ENCODE assay signal across 9 cellular contexts in the genomic region with DNA sequence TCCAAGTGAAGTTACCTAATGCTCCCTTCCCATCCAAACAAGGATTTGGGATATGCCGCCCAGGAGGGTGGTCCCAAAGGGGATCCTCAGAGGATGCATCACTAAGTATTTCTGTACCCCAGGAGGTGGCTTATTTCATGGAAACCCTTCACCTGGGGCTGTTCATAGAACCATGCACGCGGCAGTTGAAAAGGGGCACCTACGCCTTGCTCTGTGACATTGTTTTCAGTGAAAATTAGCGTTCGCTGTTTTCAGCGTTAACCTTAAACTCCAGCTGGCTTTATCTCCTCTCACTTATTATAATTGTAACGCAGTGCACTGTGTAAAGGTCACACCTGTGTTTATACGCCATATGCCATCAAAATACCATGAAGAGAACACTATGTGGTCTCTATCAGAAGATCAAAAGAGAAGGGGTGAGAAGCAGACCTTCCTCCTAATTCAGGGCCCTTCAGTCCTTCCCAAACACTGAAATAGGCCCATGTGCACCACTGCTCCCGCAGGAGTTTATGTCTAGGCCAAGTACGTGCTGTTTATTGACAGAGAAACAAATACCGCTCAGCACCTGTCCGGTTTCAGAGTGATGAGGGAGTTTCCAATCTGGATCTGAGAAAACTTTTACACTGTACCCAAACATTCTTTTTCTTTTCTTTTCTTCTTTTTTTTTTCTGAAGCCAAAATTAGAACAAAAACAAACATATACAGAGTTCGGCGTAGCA.
DNase-seq lines count a peak whose midpoint lies in the region; ATAC-seq lines count a peak whose summit lies in the region.
"Had no signal": no experiment of that assay in that cellular context is flagged by ENCODE, and none has a peak within 500 bp of the region (broad histone marks: within the 10 kb centered on the region; RNA-seq: fewer than 3 reads in every experiment).

No MANE protein-coding gene starts in this region.

- H3K36me3 ChIP-seq in CD4-positive, alpha-beta memory T cell (ENCODE audit: insufficient read depth, low read length), result no peaks in the 10 kb centered on the region

- peak; percentile 40 to 67 (median 45) for DNase-seq in CD4-positive, alpha-beta memory T cell
- DNase-seq in NCI-H2227 (lab: John Stamatoyannopoulos, UW; ENCODE audit: unreplicated experiment), result peak; percentile 56
- DNase-seq in central memory CD4-positive, alpha-beta T cell, result peak; percentile 40
- no peak for DNase-seq in stimulated activated CD8-positive, alpha-beta memory T cell treated with anti-CD3 and anti-CD28 coated beads, Interleukin-4, amount 100 ng/mL, for 48 hours
- no peak for DNase-seq in NCI-H1694 treated with DMSO at 0.1 percent for 48 hours (lab: John Stamatoyannopoulos, UW)
- DNase-seq in DMS79 treated with DMSO at 0.1 percent for 48 hours (lab: John Stamatoyannopoulos, UW), result no peak

- CTCF ChIA-PET in CD4-positive, alpha-beta memory T cell (lab: Charles Lee; ENCODE audit: partially characterized antibody), result interaction anchor here (0.8 to 10.1 kb wide), 12 partner anchors 14 to 165 kb away, joined by 3 to 148 read pairs (median 22); a partner anchor contains a TSS

- no peaks in the 10 kb centered on the region for H3K27me3 Mint-ChIP-seq in CD4-positive, alpha-beta memory T cell

- H3K4me3 ChIP-seq in CD4-positive, alpha-beta memory T cell (ENCODE audit: low read length in 2 of 2), result peak overlapping the region; percentile 53 to 61
- H3K4me3 ChIP-seq: K562 had no signal

- intact Hi-C loops in CD4-positive, alpha-beta memory T cell (cut with micrococcal nuclease), result loop anchor here (5.0 to 10.0 kb wide), 2 partner anchors 265 to 633 kb away; a partner anchor contains a TSS

- peak overlapping the region; percentile 97 for H3K27ac ChIP-seq in CD4-positive, alpha-beta memory T cell (ENCODE audit: low read depth, low read length)

- POLR2A ChIA-PET in CD4-positive, alpha-beta memory T cell (lab: Charles Lee; ENCODE audit: partially characterized antibody), result interaction anchor here (0.7 to 10.0 kb wide), 27 partner anchors 11 to 209 kb away, joined by 3 to 195 read pairs (median 5); a partner anchor contains a TSS

- H3K9me3 ChIP-seq in CD4-positive, alpha-beta memory T cell (ENCODE audit: control insufficient read depth in 1 of 2, low read length in 2 of 2), result no peaks in the 10 kb centered on the region

- H3K4me1 ChIP-seq in CD4-positive, alpha-beta memory T cell (ENCODE audit: insufficient read depth, low read length), result peaks cover 99% of the 10 kb centered on the region

- no peaks in the 10 kb centered on the region for H3K9me3 Mint-ChIP-seq in CD4-positive, alpha-beta memory T cell

- H3K27ac Mint-ChIP-seq in CD4-positive, alpha-beta memory T cell, result peak overlapping the region; percentile 93 to 100 (median 99)

- H3K36me3 Mint-ChIP-seq in CD4-positive, alpha-beta memory T cell, result peaks cover 5 to 32% of the 10 kb centered on the region in 2 donors

- ATAC-seq in GM19395 (IDR thresholded peaks at IDR 0.05; ENCODE audit: unreplicated experiment), result peak; percentile 27
- ATAC-seq in GM21381 (IDR thresholded peaks at IDR 0.05; ENCODE audit: unreplicated experiment), result no peak
- ATAC-seq: K562 had no signal

- peaks cover 85 to 100% (median 93%) of the 10 kb centered on the region in 4 donors for H3K4me1 Mint-ChIP-seq in CD4-positive, alpha-beta memory T cell

- no peaks in the 10 kb centered on the region for H3K27me3 ChIP-seq in CD4-positive, alpha-beta memory T cell (ENCODE audit: insufficient read depth, low read length)

- H3K4me3 Mint-ChIP-seq in CD4-positive, alpha-beta memory T cell, result peak overlapping the region; percentile 83 to 93 (median 90)

Comparison
In these comparisons a context has a peak if more than half of its experiments do, and no peak if none do; other contexts are left out.
1. DNase-seq: peak in CD4-positive, alpha-beta memory T cell (5 of 5), NCI-H2227 (single experiment) and central memory CD4-positive, alpha-beta T cell (single experiment); none in stimulated activated CD8-positive, alpha-beta memory T cell treated with anti-CD3 and anti-CD28 coated beads, Interleukin-4, amount 100 ng/mL, for 48 hours (single experiment), NCI-H1694 treated with DMSO at 0.1 percent for 48 hours (single experiment) and DMS79 treated with DMSO at 0.1 percent for 48 hours (single experiment).